In the genomic region with DNA sequence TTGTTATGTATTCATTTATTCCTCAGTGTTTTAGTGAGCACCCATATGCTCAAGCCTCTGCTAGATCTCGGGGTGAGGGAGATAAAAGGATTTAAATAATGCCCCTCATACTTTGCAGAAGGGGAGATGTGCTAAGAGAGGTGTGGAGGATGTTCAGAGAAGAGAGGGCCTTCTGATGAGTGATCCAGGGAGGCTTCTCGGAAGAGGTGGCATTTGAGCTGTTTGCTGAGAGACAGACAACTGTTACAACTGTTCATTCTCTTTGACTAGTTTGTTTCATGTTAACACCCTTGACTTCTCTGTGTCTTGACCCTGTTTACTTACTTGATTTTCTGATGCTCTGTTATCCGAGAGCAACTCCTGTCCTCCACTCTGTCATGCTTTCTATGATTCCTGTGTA, we compare ENCODE assay signal across 28 cellular contexts.
"Had no signal": no experiment of that assay in that cellular context is flagged by ENCODE, and none has a peak within 500 bp of the region (broad histone marks: within the 10 kb centered on the region; RNA-seq: fewer than 3 reads in every experiment).

No MANE protein-coding gene starts in this region.

- H3K9me3 Mint-ChIP-seq: stimulated activated effector memory CD8-positive, alpha-beta T cell treated with anti-CD3 and anti-CD28 coated beads, Interleukin-12 subunit alpha, Interleukin-12 subunit beta, amount 100 ng/mL, for 72 hours; stimulated activated memory B cell treated with anti-CD40 and anti-IgM and Interleukin-4, amounts not matched to agents 10 μg/mL and 1 μg/mL and 100 μg/mL, for 72 hours; stimulated activated naive B cell treated with anti-CD40 and anti-IgM and Interleukin-4, amounts not matched to agents 10 μg/mL and 1 μg/mL and 100 μg/mL, for 72 hours; stimulated activated naive CD8-positive, alpha-beta T cell treated with anti-CD3 and anti-CD28 coated beads, Interleukin-15, amount 100 ng/mL, for 72 hours; stimulated activated naive CD8-positive, alpha-beta T cell treated with anti-CD3 and anti-CD28 coated beads, Interleukin-15, Interleukin-2, amounts not matched to agents 100 ng/mL and 50 ng/mL, for 24 hours; type B pancreatic cell had no signal

- H3K36me3 ChIP-seq: thyroid gland, transverse colon, upper lobe of right lung, uterus, vagina had no signal

- H3K27ac ChIP-seq: stomach, suprapubic skin, testis, thoracic aorta, thyroid gland, tibial artery, tibial nerve, transverse colon, upper lobe of left lung, upper lobe of right lung, uterus, vagina had no signal

- H3K4me3 Mint-ChIP-seq: stimulated activated effector memory CD8-positive, alpha-beta T cell treated with anti-CD3 and anti-CD28 coated beads, Interleukin-12 subunit alpha, Interleukin-12 subunit beta, amount 100 ng/mL, for 72 hours; stimulated activated memory B cell treated with anti-CD40 and anti-IgM and Interleukin-4, amounts not matched to agents 10 μg/mL and 1 μg/mL and 100 μg/mL, for 72 hours; stimulated activated naive B cell treated with anti-CD40 and anti-IgM and Interleukin-4, amounts not matched to agents 10 μg/mL and 1 μg/mL and 100 μg/mL, for 72 hours; stimulated activated naive CD8-positive, alpha-beta T cell treated with anti-CD3 and anti-CD28 coated beads, Interleukin-15, amount 100 ng/mL, for 72 hours; stimulated activated naive CD8-positive, alpha-beta T cell treated with anti-CD3 and anti-CD28 coated beads, Interleukin-15, Interleukin-2, amounts not matched to agents 100 ng/mL and 50 ng/mL, for 24 hours; type B pancreatic cell had no signal

- H3K36me3 Mint-ChIP-seq: type B pancreatic cell had no signal

- H3K9me3 ChIP-seq: stomach, suprapubic skin, testis, thoracic aorta, thyroid gland, tibial artery, tibial nerve, transverse colon, upper lobe of left lung, upper lobe of right lung, uterus, vagina had no signal

- FAIRE-seq: urothelium cell line had no signal

- H3K4me1 ChIP-seq: stomach, suprapubic skin, testis, tibial artery, tibial nerve, transverse colon, upper lobe of left lung, upper lobe of right lung, uterus, vagina had no signal

- DNase-seq: stimulated activated CD4-positive, alpha-beta T cell treated with anti-CD3 and anti-CD28 coated beads, Interleukin-2, amount 100 ng/mL, for 48 hours; stimulated activated CD4-positive, alpha-beta T cell treated with anti-CD3 and anti-CD28 coated beads, Interleukin-4, amount 100 ng/mL, for 1 hour; stimulated activated CD4-positive, alpha-beta T cell treated with anti-CD3 and anti-CD28 coated beads, Interleukin-4, amount 100 ng/mL, for 24 hours; stimulated activated CD4-positive, alpha-beta T cell treated with anti-CD3 and anti-CD28 coated beads, Interleukin-4, amount 100 ng/mL, for 4 hours; stimulated activated naive B cell treated with anti-CD40 and anti-IgM and Interleukin-4, amounts not matched to agents 10 μg/mL and 1 μg/mL and 100 μg/mL, for 72 hours; stimulated activated naive CD4-positive, alpha-beta T cell; stimulated activated naive CD4-positive, alpha-beta T cell treated with Interleukin-2 at 50 U/mL for 16 hours; stimulated activated naive CD8-positive, alpha-beta T cell treated with anti-CD3 and anti-CD28 coated beads, Interleukin-15, amount 100 ng/mL, for 72 hours; stimulated activated naive CD8-positive, alpha-beta T cell treated with anti-CD3 and anti-CD28 coated beads, Interleukin-15, Interleukin-2, amounts not matched to agents 100 U/mL and 50 U/mL, for 24 hours; stomach; substantia nigra; testis; thyroid gland; tibial artery; transverse colon; trophoblast cell; upper lobe of left lung; upper lobe of right lung; uterus had no signal

- H3K27me3 ChIP-seq: stomach, suprapubic skin, testis, thyroid gland, tibial artery, tibial nerve, transverse colon, upper lobe of left lung, upper lobe of right lung, uterus, vagina had no signal

- ATAC-seq: stimulated activated memory B cell treated with anti-CD40 and anti-IgM and Interleukin-4, amounts not matched to agents 10 μg/mL and 1 μg/mL and 100 μg/mL, for 72 hours; stimulated activated naive B cell treated with anti-CD40 and anti-IgM and Interleukin-4, amounts not matched to agents 10 μg/mL and 1 μg/mL and 100 μg/mL, for 72 hours; stimulated activated naive CD8-positive, alpha-beta T cell treated with anti-CD3 and anti-CD28 coated beads, Interleukin-15, amount 100 ng/mL, for 72 hours; stimulated activated naive CD8-positive, alpha-beta T cell treated with anti-CD3 and anti-CD28 coated beads, Interleukin-15, Interleukin-2, amounts not matched to agents 100 U/mL and 50 U/mL, for 24 hours; upper lobe of right lung had no signal

- H3K27ac Mint-ChIP-seq: stimulated activated effector memory CD8-positive, alpha-beta T cell treated with anti-CD3 and anti-CD28 coated beads, Interleukin-12 subunit alpha, Interleukin-12 subunit beta, amount 100 ng/mL, for 72 hours; stimulated activated memory B cell treated with anti-CD40 and anti-IgM and Interleukin-4, amounts not matched to agents 10 μg/mL and 1 μg/mL and 100 μg/mL, for 72 hours; stimulated activated naive B cell treated with anti-CD40 and anti-IgM and Interleukin-4, amounts not matched to agents 10 μg/mL and 1 μg/mL and 100 μg/mL, for 72 hours; stimulated activated naive CD8-positive, alpha-beta T cell treated with anti-CD3 and anti-CD28 coated beads, Interleukin-15, amount 100 ng/mL, for 72 hours; stimulated activated naive CD8-positive, alpha-beta T cell treated with anti-CD3 and anti-CD28 coated beads, Interleukin-15, Interleukin-2, amounts not matched to agents 100 ng/mL and 50 ng/mL, for 24 hours; type B pancreatic cell had no signal

- H3K4me3 ChIP-seq: stomach, suprapubic skin, testis, thoracic aorta, thyroid gland, tibial artery, tibial nerve, transverse colon, upper lobe of left lung, upper lobe of right lung, uterus, vagina had no signal

- H3K27me3 Mint-ChIP-seq: stimulated activated memory B cell treated with anti-CD40 and anti-IgM and Interleukin-4, amounts not matched to agents 10 μg/mL and 1 μg/mL and 100 μg/mL, for 72 hours; stimulated activated naive B cell treated with anti-CD40 and anti-IgM and Interleukin-4, amounts not matched to agents 10 μg/mL and 1 μg/mL and 100 μg/mL, for 72 hours; stimulated activated naive CD8-positive, alpha-beta T cell treated with anti-CD3 and anti-CD28 coated beads, Interleukin-15, amount 100 ng/mL, for 72 hours; stimulated activated naive CD8-positive, alpha-beta T cell treated with anti-CD3 and anti-CD28 coated beads, Interleukin-15, Interleukin-2, amounts not matched to agents 100 ng/mL and 50 ng/mL, for 24 hours had no signal

- H3K4me1 Mint-ChIP-seq: stimulated activated memory B cell treated with anti-CD40 and anti-IgM and Interleukin-4, amounts not matched to agents 10 μg/mL and 1 μg/mL and 100 μg/mL, for 72 hours; stimulated activated naive B cell treated with anti-CD40 and anti-IgM and Interleukin-4, amounts not matched to agents 10 μg/mL and 1 μg/mL and 100 μg/mL, for 72 hours; stimulated activated naive CD8-positive, alpha-beta T cell treated with anti-CD3 and anti-CD28 coated beads, Interleukin-15, amount 100 ng/mL, for 72 hours had no signal
